In the genomic region with DNA sequence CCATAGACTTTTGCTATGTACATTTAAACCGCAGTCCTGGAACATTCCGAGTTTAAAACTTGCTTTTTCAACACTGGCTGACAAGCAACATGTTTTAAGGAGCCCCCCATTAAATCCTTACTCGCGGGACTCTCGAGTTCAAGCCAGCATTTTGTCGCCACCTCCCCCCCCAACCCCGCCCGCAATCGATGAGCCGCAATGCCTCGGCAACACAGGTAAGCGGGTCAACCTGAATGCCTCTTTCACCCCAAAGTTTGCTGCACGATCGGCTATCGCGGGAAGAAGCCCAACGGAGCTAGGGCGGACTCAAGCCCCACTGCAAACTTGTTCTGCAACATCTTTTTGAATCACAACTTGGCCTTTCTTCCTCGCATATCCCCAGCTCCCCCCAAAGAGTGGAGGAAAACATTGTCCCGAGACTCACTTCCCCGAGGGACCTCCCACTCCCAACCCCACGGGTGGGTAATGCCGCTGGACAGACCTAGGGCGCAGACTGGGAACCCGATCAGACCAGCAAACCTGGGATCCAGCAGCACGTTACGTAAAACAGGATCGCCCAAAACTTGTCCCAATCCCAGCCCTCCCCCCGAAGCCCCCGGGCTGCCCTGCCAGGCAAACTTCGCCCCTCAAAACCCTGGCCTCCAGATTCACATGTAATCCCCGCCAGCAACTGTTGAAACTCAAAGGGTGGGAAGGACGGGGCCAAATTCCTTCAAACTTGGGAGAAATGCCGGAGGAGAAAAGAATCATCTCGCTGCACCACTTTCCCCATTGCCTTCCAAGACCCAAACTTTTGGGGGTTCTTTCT, we compare ENCODE assay signal across 8 cellular contexts. TPM values are rescaled to one million over a fixed set of nuclear protein-coding genes. Genes with fewer than 3 reads are reported as not detected.
A peak's percentile ranks its signal among the peaks of the same experiment; 100 is the strongest.
DNase-seq lines count a peak whose midpoint lies in the region; ATAC-seq and TF ChIP-seq lines count a peak whose summit lies in the region.

No MANE protein-coding gene starts in this region.

- peak overlapping the region; percentile 98 for H3K4me3 Mint-ChIP-seq in activated T-helper 1 cell treated with anti-CD3 and anti-CD28 coated beads, Interleukin-12 subunit alpha, Interleukin-12 subunit beta, Interleukin-2, Interleukin-4 antibody, amounts not matched to agents 30 ng/mL and 10 ng/mL and 1 ng/mL, durations not matched to agents 14 hours and 24 hours and 36 hours

- peak overlapping the region; percentile 97 for H3K4me2 ChIP-seq in skeletal muscle satellite cell (ENCODE audit: low read length)

- H3K36me3 Mint-ChIP-seq in activated T-helper 1 cell treated with anti-CD3 and anti-CD28 coated beads, Interleukin-12 subunit alpha, Interleukin-12 subunit beta, Interleukin-2, Interleukin-4 antibody, amounts not matched to agents 30 ng/mL and 10 ng/mL and 1 ng/mL, durations not matched to agents 14 hours and 24 hours and 36 hours (ENCODE audit: low read depth): peaks cover 39% of the 10 kb centered on the region

- H3K4me3 ChIP-seq in cardiac muscle cell (peak overlapping the region; percentile 77), right atrium auricular region (peak overlapping the region; percentile 83 to 94), skeletal muscle satellite cell (ENCODE audit: low read length) (peak overlapping the region; percentile 99)

- H3K9me3 ChIP-seq in cardiac muscle cell (ENCODE audit: low read depth) (no peaks in the 10 kb centered on the region), right atrium auricular region (no peaks in the 10 kb centered on the region), skeletal muscle satellite cell (replicated peaks; ENCODE audit: low read length) (no peaks in the 10 kb centered on the region)

- no peak for DNase-seq in cardiac muscle cell (ENCODE audit: low read depth in 1 of 2, low spot score in 1 of 2)
- no peak for DNase-seq in left ventricle myocardium superior
- no peak for DNase-seq in activated T-helper 1 cell treated with anti-CD3 and anti-CD28 coated beads, Interleukin-12 subunit alpha, Interleukin-12 subunit beta, Interleukin-2, Interleukin-4 antibody, amounts not matched to agents 30 ng/mL and 10 ng/mL and 1 ng/mL, durations not matched to agents 14 hours and 24 hours and 36 hours (ENCODE audit: low spot score)
- DNase-seq in right atrium auricular region (ENCODE audit: low spot score): peak; percentile 58
- no peak for DNase-seq in NCI-H2081 (lab: John Stamatoyannopoulos, UW)
- no peak for DNase-seq in AG20443 (ENCODE audit: low spot score)
- DNase-seq in stimulated activated CD4-positive, alpha-beta T cell treated with anti-CD3 and anti-CD28 coated beads, Interleukin-4, amount 100 ng/mL, for 1 hour: no peak

- H3K27me3 ChIP-seq in cardiac muscle cell (no peaks in the 10 kb centered on the region), right atrium auricular region (no peaks in the 10 kb centered on the region), skeletal muscle satellite cell (ENCODE audit: control insufficient read depth, insufficient read depth, low read length) (no peaks in the 10 kb centered on the region)

- peak overlapping the region; percentile 97 for H3K9ac ChIP-seq in skeletal muscle satellite cell (ENCODE audit: low read depth, low read length)

- TF ChIP-seq CTCF in cardiac muscle cell (IDR thresholded peaks at IDR 0.05; ENCODE audit: low read depth, low read length) (no peak), right atrium auricular region (IDR thresholded peaks at IDR 0.05) (no peak)

- ATAC-seq in left ventricle myocardium superior: no peak

- intact Hi-C loops in left ventricle myocardium superior (cut with micrococcal nuclease): no loop called here
- intact Hi-C loops in activated T-helper 1 cell treated with anti-CD3 and anti-CD28 coated beads, Interleukin-12 subunit alpha, Interleukin-12 subunit beta, Interleukin-2, Interleukin-4 antibody, amounts not matched to agents 30 ng/mL and 10 ng/mL and 1 ng/mL, durations not matched to agents 14 hours and 24 hours and 36 hours (cut with micrococcal nuclease): loop anchor here (2.0 to 10.0 kb wide), 7 partner anchors 360 to 1547 kb away; partner anchors contain the start of genes DCAF5, ERH, PALS1 and RDH11

- peaks cover 35% of the 10 kb centered on the region for H3K4me1 ChIP-seq in cardiac muscle cell (ENCODE audit: low read depth)
- peaks cover 0 to 45% of the 10 kb centered on the region in 2 donors for H3K4me1 ChIP-seq in right atrium auricular region
- H3K4me1 ChIP-seq in skeletal muscle satellite cell (ENCODE audit: control insufficient read depth, insufficient read depth, low read length): peaks cover 23% of the 10 kb centered on the region

- H3K4me1 Mint-ChIP-seq in activated T-helper 1 cell treated with anti-CD3 and anti-CD28 coated beads, Interleukin-12 subunit alpha, Interleukin-12 subunit beta, Interleukin-2, Interleukin-4 antibody, amounts not matched to agents 30 ng/mL and 10 ng/mL and 1 ng/mL, durations not matched to agents 14 hours and 24 hours and 36 hours (ENCODE audit: low read depth): peaks cover 58% of the 10 kb centered on the region

- peak overlapping the region; percentile 100 for H3K27ac Mint-ChIP-seq in activated T-helper 1 cell treated with anti-CD3 and anti-CD28 coated beads, Interleukin-12 subunit alpha, Interleukin-12 subunit beta, Interleukin-2, Interleukin-4 antibody, amounts not matched to agents 30 ng/mL and 10 ng/mL and 1 ng/mL, durations not matched to agents 14 hours and 24 hours and 36 hours

- no peaks in the 10 kb centered on the region for H3K9me3 Mint-ChIP-seq in activated T-helper 1 cell treated with anti-CD3 and anti-CD28 coated beads, Interleukin-12 subunit alpha, Interleukin-12 subunit beta, Interleukin-2, Interleukin-4 antibody, amounts not matched to agents 30 ng/mL and 10 ng/mL and 1 ng/mL, durations not matched to agents 14 hours and 24 hours and 36 hours

- H3K36me3 ChIP-seq in cardiac muscle cell (peaks cover 39% of the 10 kb centered on the region), right atrium auricular region (peaks cover 47% of the 10 kb centered on the region), skeletal muscle satellite cell (ENCODE audit: insufficient read depth, low read length) (peaks cover 53% of the 10 kb centered on the region)

- H3K27ac ChIP-seq in cardiac muscle cell (peak overlapping the region; percentile 98), right atrium auricular region (peak overlapping the region; percentile 100)

- no peaks in the 10 kb centered on the region for H3K27me3 Mint-ChIP-seq in activated T-helper 1 cell treated with anti-CD3 and anti-CD28 coated beads, Interleukin-12 subunit alpha, Interleukin-12 subunit beta, Interleukin-2, Interleukin-4 antibody, amounts not matched to agents 30 ng/mL and 10 ng/mL and 1 ng/mL, durations not matched to agents 14 hours and 24 hours and 36 hours (ENCODE audit: insufficient read depth)

RNA-seq across cellular contexts. Expression of gene ZFP36L1, which starts 0.6 kb away (rescaled TPM):
- 822 and 1,327 TPM in 2 replicates for total RNA-seq in cardiac muscle cell
- polyA plus RNA-seq in cardiac muscle cell: 219 and 454 TPM in 2 replicates
- total RNA-seq in left ventricle myocardium superior: 49.2 TPM
- 149 and 156 TPM in 2 replicates for total RNA-seq in activated T-helper 1 cell treated with anti-CD3 and anti-CD28 coated beads, Interleukin-12 subunit alpha, Interleukin-12 subunit beta, Interleukin-2, Interleukin-4 antibody, amounts not matched to agents 30 ng/mL and 10 ng/mL and 1 ng/mL, durations not matched to agents 14 hours and 24 hours and 36 hours
- 100 to 1,000 TPM in 1 of 2 donors, 10 to 100 TPM in 1; 66.6 to 276 TPM for total RNA-seq in right atrium auricular region
- 97.0 and 105 TPM in 2 replicates for total RNA-seq in skeletal muscle satellite cell (2012; rRNA removed)
